ENCODE assay signal across 9 cellular contexts in the genomic region with DNA sequence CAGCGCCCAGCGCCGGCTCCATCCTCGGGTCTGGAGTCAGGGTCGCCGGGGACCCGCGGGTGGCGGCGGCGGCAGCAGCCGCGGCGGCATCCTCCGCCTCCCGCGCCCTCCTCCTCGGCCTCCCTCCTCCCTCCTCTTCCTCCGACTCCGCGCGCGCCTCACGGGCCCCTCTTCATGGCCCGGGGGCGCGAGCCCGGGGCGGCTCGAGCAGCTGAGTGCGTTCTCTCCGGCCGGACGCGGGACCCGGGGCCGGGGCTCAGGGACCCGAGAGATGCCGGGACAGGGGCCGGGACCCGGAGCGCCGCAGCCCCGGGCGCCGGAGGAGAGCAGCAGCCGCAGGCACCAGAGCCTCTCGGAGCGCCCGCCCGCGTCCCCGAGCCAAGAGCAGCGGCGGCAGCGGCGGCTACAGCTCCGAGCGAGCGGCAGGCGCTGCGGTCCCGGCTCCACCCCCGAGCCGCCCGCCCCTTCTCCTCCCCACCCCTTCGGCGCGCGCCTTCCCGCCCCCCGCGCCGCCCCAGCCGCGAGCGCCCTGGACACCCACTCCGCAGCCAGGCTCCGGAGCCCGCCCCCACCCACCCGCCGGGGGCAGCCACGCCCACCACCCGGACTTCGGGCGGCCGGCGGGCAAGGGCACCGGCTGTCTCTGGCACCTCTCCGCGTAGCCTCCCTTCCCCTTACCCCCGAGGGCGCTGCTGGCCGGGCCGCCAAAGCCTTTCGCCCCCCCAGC. TPM values are rescaled to one million over a fixed set of nuclear protein-coding genes. Genes with fewer than 3 reads are reported as not detected.
DNase-seq lines count a peak whose midpoint lies in the region; ATAC-seq, FAIRE-seq and TF ChIP-seq lines count a peak whose summit lies in the region.
"Had no signal": no experiment of that assay in that cellular context is flagged by ENCODE, and none has a peak within 500 bp of the region (broad histone marks: within the 10 kb centered on the region; RNA-seq: fewer than 3 reads in every experiment).

A gene with protein sequence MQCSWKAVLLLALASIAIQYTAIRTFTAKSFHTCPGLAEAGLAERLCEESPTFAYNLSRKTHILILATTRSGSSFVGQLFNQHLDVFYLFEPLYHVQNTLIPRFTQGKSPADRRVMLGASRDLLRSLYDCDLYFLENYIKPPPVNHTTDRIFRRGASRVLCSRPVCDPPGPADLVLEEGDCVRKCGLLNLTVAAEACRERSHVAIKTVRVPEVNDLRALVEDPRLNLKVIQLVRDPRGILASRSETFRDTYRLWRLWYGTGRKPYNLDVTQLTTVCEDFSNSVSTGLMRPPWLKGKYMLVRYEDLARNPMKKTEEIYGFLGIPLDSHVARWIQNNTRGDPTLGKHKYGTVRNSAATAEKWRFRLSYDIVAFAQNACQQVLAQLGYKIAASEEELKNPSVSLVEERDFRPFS (minus strand): TSS at position 417 of the 727 bp plus-strand sequence. CDS start 14,699 bp downstream, outside the sequence.

- CTCF ChIA-PET in endothelial cell of umbilical vein (lab: Charles Lee) = interaction anchor here (0.9 to 2.3 kb wide), 6 partner anchors 9 to 294 kb away, joined by 3 to 25 read pairs (median 4); no protein-coding TSS in a partner anchor

- DNase-seq in stimulated activated CD4-positive, alpha-beta T cell treated with anti-CD3 and anti-CD28 coated beads, Interleukin-12 subunit alpha, Interleukin-12 subunit beta, amount 100 ng/mL, for 4 hours = peak; percentile 20
- no peak for DNase-seq in stimulated activated CD4-positive, alpha-beta T cell treated with anti-CD3 and anti-CD28 coated beads, Interleukin-4, amount 100 ng/mL, for 24 hours
- DNase-seq in SW480 (ENCODE audit: low spot score) (peak; percentile 47), endothelial cell of umbilical vein (ENCODE audit: low read depth, low spot score) (peak; percentile 51), thyroid gland (peak; percentile 84 to 88), GM13976 (ENCODE audit: low spot score) (no peak)

- peak within 1 kb of the TSS; percentile 47 to 59 (median 55) for H3K4me3 ChIP-seq in endothelial cell of umbilical vein (replicated peaks in 1 of 3; ENCODE audit: insufficient read depth in 1 of 3, low read depth in 1 of 3, low read length in 3 of 3)
- peak within 1 kb of the TSS; percentile 58 for H3K4me3 ChIP-seq in mesodermal cell (ENCODE audit: extremely low read depth, insufficient read depth, low read length, poor library complexity, severe bottlenecking)
- peak within 1 kb of the TSS; percentile 56 to 90 (median 74) for H3K4me3 ChIP-seq in thyroid gland (replicated peaks in 1 of 3)

- no peaks in the 10 kb centered on the region for H3K9me1 ChIP-seq in endothelial cell of umbilical vein (replicated peaks; ENCODE audit: control insufficient read depth, extremely low read depth, insufficient read depth, low read length)

- H3K9me3 ChIP-seq in endothelial cell of umbilical vein (replicated peaks; ENCODE audit: control insufficient read depth, insufficient read depth, low read length) = no peaks in the 10 kb centered on the region
- no peaks in the 10 kb centered on the region for H3K9me3 ChIP-seq in mesodermal cell (ENCODE audit: control insufficient read depth, low read length)
- no peaks in the 10 kb centered on the region for H3K9me3 ChIP-seq in thyroid gland

- peaks cover 2% of the 10 kb centered on the region for H3K79me2 ChIP-seq in endothelial cell of umbilical vein (ENCODE audit: control insufficient read depth, insufficient read depth, low read length)

- H3K27ac ChIP-seq in endothelial cell of umbilical vein (ENCODE audit: insufficient read depth, low read depth, low read length) = no peak within 1 kb of the TSS
- H3K27ac ChIP-seq in mesodermal cell (ENCODE audit: low read depth, low read length, severe bottlenecking) = no peak within 1 kb of the TSS
- peak within 1 kb of the TSS; percentile 60 to 83 (median 68) for H3K27ac ChIP-seq in thyroid gland
- H3K27ac ChIP-seq: epithelial cell of prostate had no signal

- TF ChIP-seq CTCF in endothelial cell of umbilical vein (IDR thresholded peaks at IDR 0.05; ENCODE audit: extremely low read depth in 1 of 2, insufficient read depth in 1 of 2, low read depth in 1 of 2, low read length in 2 of 2) (no peak), thyroid gland (IDR thresholded peaks at IDR 0.05) (no peak), GM13976 (IDR thresholded peaks at IDR 0.05; ENCODE audit: borderline replicate concordance, control extremely low read depth, extremely low read depth, insufficient read depth, missing control alignments) (no peak)

- no peaks in the 10 kb centered on the region for H3K36me3 ChIP-seq in endothelial cell of umbilical vein (ENCODE audit: control insufficient read depth in 2 of 2, extremely low read depth in 1 of 2, insufficient read depth in 2 of 2, low read length in 2 of 2)
- no peaks in the 10 kb centered on the region for H3K36me3 ChIP-seq in mesodermal cell (ENCODE audit: control insufficient read depth, insufficient read depth, low read length)
- no peaks in the 10 kb centered on the region for H3K36me3 ChIP-seq in thyroid gland

- intact Hi-C loops in endothelial cell of umbilical vein (cut with micrococcal nuclease) = loop anchor here (10.0 kb wide), 1 partner anchor 711 kb away; a partner anchor contains a TSS
- intact Hi-C loops in thyroid gland (cut with DNase I) = no loop called here

- H3K27me3 ChIP-seq in endothelial cell of umbilical vein (ENCODE audit: control insufficient read depth in 2 of 2, insufficient read depth in 2 of 2, low read length in 2 of 2) (peaks cover 0 to 8% of the 10 kb centered on the region in 2 experiments), thyroid gland (no peaks in the 10 kb centered on the region)

- no peak for TF ChIP-seq POLR2A in endothelial cell of umbilical vein (IDR thresholded peaks at IDR 0.05; ENCODE audit: low read depth, low read length)
- peak in 1 of 2 donors; percentile 75 for TF ChIP-seq POLR2A in thyroid gland (IDR thresholded peaks at IDR 0.05)

- ATAC-seq in GM21825 (IDR thresholded peaks at IDR 0.05; ENCODE audit: unreplicated experiment) = no peak

- in situ Hi-C loops in GM13976 (cut with MboI; ENCODE audit: low sequenced_read_pairs, unreplicated experiment) = no loop called here

- 0 to 1% methylated on average over 33 to 51 of the region's 96 CpGs for whole genome bisulfite sequencing in mesodermal cell (ENCODE audit: insufficient coverage in 2 of 2), 2 experiments
- 0 to 2% methylated on average over 2 to 20 of the region's 96 CpGs for WGBS in thyroid gland, 2 donors

- dilution Hi-C loops in endothelial cell of umbilical vein (cut with MboI; ENCODE audit: extremely low pct_ligation_motif_present, low sequenced_read_pairs) = no loop called here

- H3K9ac ChIP-seq in endothelial cell of umbilical vein (replicated peaks; ENCODE audit: extremely low read depth, insufficient read depth, low read length) = peak within 1 kb of the TSS; percentile 58

- H2AFZ ChIP-seq in endothelial cell of umbilical vein (ENCODE audit: low read depth, low read length) = peak within 1 kb of the TSS; percentile 81

- FAIRE-seq in endothelial cell of umbilical vein (lab: Jason Lieb, UNC) = peak; percentile 53

- BruUV-seq in endothelial cell of umbilical vein (replicated peaks; lab: Mats Ljungman, UMichigan) = no TSS peak

- H4K20me1 ChIP-seq in endothelial cell of umbilical vein (replicated peaks; ENCODE audit: control insufficient read depth, extremely low read depth, insufficient read depth, low read length) = no peaks in the 10 kb centered on the region

- peaks cover 29% of the 10 kb centered on the region for H3K4me1 ChIP-seq in endothelial cell of umbilical vein (ENCODE audit: control insufficient read depth, extremely low read depth, insufficient read depth, low read length)
- peaks cover 41% of the 10 kb centered on the region for H3K4me1 ChIP-seq in mesodermal cell (ENCODE audit: control insufficient read depth, insufficient read depth, low read length, poor library complexity, severe bottlenecking)
- peaks cover 55 to 58% of the 10 kb centered on the region in 2 donors for H3K4me1 ChIP-seq in thyroid gland

- H3K4me2 ChIP-seq in endothelial cell of umbilical vein (ENCODE audit: insufficient read depth, low read length) = peak within 1 kb of the TSS; percentile 82

- POLR2A ChIA-PET in endothelial cell of umbilical vein (lab: Charles Lee) = no interaction called here

TF ChIP-seq in endothelial cell of umbilical vein, 7 proteins besides CTCF, POLR2A, EP300 and RAD21:
- peak; percentile 47 for TF ChIP-seq POLR2AphosphoS5 (IDR thresholded peaks at IDR 0.05; ENCODE audit: insufficient read depth, low read depth, low read length)
- no peak for TF ChIP-seq JUN (IDR thresholded peaks at IDR 0.05; ENCODE audit: borderline replicate concordance, insufficient read depth, insufficient read length, low read depth)

RNA-seq across cellular contexts. Expression of the gene that starts here (rescaled TPM):
- total RNA-seq in endothelial cell of umbilical vein (40.5 and 71.2 TPM in 2 replicates), thyroid gland (10 to 100 TPM; 19.3 to 28.9 (median 25.0) TPM)
- 12.6 and 18.6 TPM in 2 replicates for polyA plus RNA-seq in endothelial cell of umbilical vein
- polyA plus RNA-seq in endothelial cell of umbilical vein (2011; cell fraction: cytosol; rRNA removed) = 8.2 and 10.2 TPM in 2 replicates
- 17.9 and 20.0 TPM in 2 replicates for polyA plus RNA-seq in endothelial cell of umbilical vein (2011; cell fraction: nucleus; rRNA removed)
- 7.7 and 12.9 TPM in 2 replicates for polyA plus RNA-seq in endothelial cell of umbilical vein (2012)
- 7.1 and 7.3 TPM in 2 replicates for polyA minus RNA-seq in endothelial cell of umbilical vein
- not detected for polyA minus RNA-seq in endothelial cell of umbilical vein (2011; cell fraction: cytosol; rRNA and poly(A)+ RNA removed)
- 5.7 and 7.6 TPM in 2 replicates for polyA minus RNA-seq in endothelial cell of umbilical vein (2011; cell fraction: nucleus; rRNA and poly(A)+ RNA removed)
- polyA plus RNA-seq in mesodermal cell (2013, experiment 1 of 2) = 15.9 TPM
- 11.8 TPM for polyA plus RNA-seq in mesodermal cell (2013, experiment 2 of 2)

Comparison
In these comparisons a context has a peak if more than half of its experiments do, and no peak if none do; other contexts are left out.
1. DNase-seq: peak in stimulated activated CD4-positive, alpha-beta T cell treated with anti-CD3 and anti-CD28 coated beads, Interleukin-12 subunit alpha, Interleukin-12 subunit beta, amount 100 ng/mL, for 4 hours (single experiment), SW480 (single experiment), endothelial cell of umbilical vein (single experiment) and thyroid gland (2 of 2); none in stimulated activated CD4-positive, alpha-beta T cell treated with anti-CD3 and anti-CD28 coated beads, Interleukin-4, amount 100 ng/mL, for 24 hours (single experiment) and GM13976 (single experiment).
2. H3K27ac ChIP-seq: peak in thyroid gland (3 of 3); none in endothelial cell of umbilical vein (single experiment) and mesodermal cell (single experiment).
3. Peak in every context shown above with its lines, with median percentiles within 50 percentile points of each other: H3K4me3 ChIP-seq.